10 cellular contexts compared by ENCODE assay signal in the genomic region with DNA sequence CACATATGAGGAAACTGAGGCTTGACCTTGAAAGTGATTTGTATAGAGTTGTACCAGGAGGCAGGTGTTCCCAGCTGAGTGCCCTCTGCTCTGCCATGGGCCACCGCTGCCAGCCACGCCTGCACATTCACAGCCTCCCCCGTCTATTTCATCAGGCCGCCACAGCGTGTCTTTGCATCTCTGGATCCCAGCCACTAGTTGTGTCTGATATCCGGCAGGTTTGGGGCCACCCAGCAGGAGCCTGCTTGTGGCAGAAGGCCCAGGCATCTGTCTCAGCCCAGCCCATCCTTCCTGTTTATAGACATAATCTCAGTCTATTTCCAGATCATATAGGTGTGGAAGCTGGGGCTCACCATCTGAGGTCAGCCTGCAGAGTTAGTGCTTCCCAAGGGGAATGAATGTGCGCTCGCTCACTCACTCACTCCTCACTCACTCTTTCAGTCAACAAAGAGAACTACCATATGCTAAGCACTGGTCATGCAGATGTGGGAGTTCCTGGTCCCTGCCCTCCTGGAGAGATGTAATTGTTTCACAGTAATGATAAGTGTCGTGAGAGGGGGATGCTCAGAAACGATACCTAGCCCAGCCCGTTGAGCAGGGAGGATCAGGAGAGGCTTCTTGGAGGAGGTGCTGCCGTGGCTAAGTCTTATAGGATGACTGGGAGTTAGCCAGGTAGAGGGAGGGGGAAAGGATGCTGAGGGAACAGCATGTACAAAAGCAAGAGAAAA.
DNase-seq lines count a peak whose midpoint lies in the region; ATAC-seq and TF ChIP-seq lines count a peak whose summit lies in the region.
"Had no signal": no experiment of that assay in that cellular context is flagged by ENCODE, and none has a peak within 500 bp of the region (broad histone marks: within the 10 kb centered on the region; RNA-seq: fewer than 3 reads in every experiment).

No MANE protein-coding gene starts in this region.

- H3K4me3 ChIP-seq in fibroblast of mammary gland (ENCODE audit: control insufficient read depth, low read depth, low read length) = no peak overlapping the region
- H3K4me3 ChIP-seq: GM12878 had no signal

- peaks cover 15% of the 10 kb centered on the region for H3K4me1 Mint-ChIP-seq in WTC11

- peak; percentile 77 for ATAC-seq in WTC11
- ATAC-seq in HG03457 (IDR thresholded peaks at IDR 0.05; ENCODE audit: unreplicated experiment) = no peak
- ATAC-seq: GM12878 had no signal

- POLR2A ChIA-PET in WTC11 (lab: Charles Lee) = interaction anchor here (0.9 kb wide), 1 partner anchor 68 kb away, joined by 3 read pairs; no protein-coding TSS in a partner anchor

- no peak overlapping the region for H3K4me3 Mint-ChIP-seq in WTC11

- CTCF ChIA-PET in WTC11 (lab: Charles Lee) = interaction anchor here (0.6 to 1.4 kb wide), 3 partner anchors 15 to 283 kb away, joined by 3 to 5 read pairs (median 3); no protein-coding TSS in a partner anchor

- peak overlapping the region; percentile 28; the same call in 1 of the 2 replicates for H3K27ac Mint-ChIP-seq in WTC11

- no peaks in the 10 kb centered on the region for H3K9me3 Mint-ChIP-seq in WTC11

- DNase-seq in NCI-H748 (lab: John Stamatoyannopoulos, UW; ENCODE audit: unreplicated experiment) (peak; percentile 14), NCI-H748 treated with DMSO at 0.1 percent for 48 hours (lab: John Stamatoyannopoulos, UW) (no peak), WTC11 (ENCODE audit: low spot score) (peak; percentile 27), fibroblast of mammary gland (ENCODE audit: low read depth) (peak; percentile 34), midbrain (lab: John Stamatoyannopoulos, UW) (no peak)
- peak; percentile 24 for DNase-seq in stimulated activated CD4-positive, alpha-beta T cell treated with anti-CD3 and anti-CD28 coated beads, Interleukin-4, amount 100 ng/mL, for 24 hours
- no peak for DNase-seq in NK-92 treated with Interleukin-12 subunit alpha and Interleukin-12 subunit beta, amount 100 ng/mL, for 24 hours (lab: John Stamatoyannopoulos, UW)
- DNase-seq: NCI-H510A treated with DMSO at 0.1 percent for 48 hours had no signal

- no peaks in the 10 kb centered on the region for H3K36me3 Mint-ChIP-seq in WTC11

- no peaks in the 10 kb centered on the region for H3K27me3 Mint-ChIP-seq in WTC11 (ENCODE audit: low read depth)

- TF ChIP-seq CTCF in WTC11 (IDR thresholded peaks at IDR 0.05) = no peak
- no peak for TF ChIP-seq CTCF in fibroblast of mammary gland (conservative IDR thresholded peaks at IDR 0.05; ENCODE audit: control insufficient read depth, insufficient read depth, low read depth, low read length)

TF ChIP-seq in WTC11, 78 proteins besides CTCF, POLR2A, EP300 and RAD21:
- no peak for TF ChIP-seq ZNF671 (CRISPR knock-in tag; IDR thresholded peaks at IDR 0.05)

Comparison
In these comparisons a context has a peak if more than half of its experiments do, and no peak if none do; other contexts are left out.
1. DNase-seq: peak in NCI-H748 (single experiment), WTC11 (single experiment), fibroblast of mammary gland (single experiment) and stimulated activated CD4-positive, alpha-beta T cell treated with anti-CD3 and anti-CD28 coated beads, Interleukin-4, amount 100 ng/mL, for 24 hours (single experiment); none in NCI-H748 treated with DMSO at 0.1 percent for 48 hours (single experiment), midbrain (single experiment) and NK-92 treated with Interleukin-12 subunit alpha and Interleukin-12 subunit beta, amount 100 ng/mL, for 24 hours (single experiment).